ENCODE assay signal across 11 cellular contexts in the genomic region with DNA sequence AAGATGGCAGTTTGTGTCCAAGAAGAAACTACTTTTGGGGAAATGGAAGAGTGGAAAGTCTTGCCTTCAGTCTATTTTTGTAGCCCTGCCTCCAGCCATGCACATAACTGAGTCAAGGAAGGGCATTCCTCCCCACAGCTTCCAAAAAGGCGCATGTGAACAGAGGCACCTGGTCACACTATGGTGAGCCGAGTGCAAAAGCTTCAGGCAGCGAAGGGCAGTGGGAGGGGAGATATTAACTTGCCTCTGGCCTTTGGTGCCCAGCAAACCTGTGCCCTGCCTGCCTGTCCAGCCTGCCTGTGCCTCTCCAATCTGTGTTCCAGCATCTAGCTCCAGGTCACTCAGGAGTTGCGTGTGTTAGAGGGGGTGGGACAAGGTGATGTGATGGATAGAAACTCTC.
"Had no signal": no experiment of that assay in that cellular context is flagged by ENCODE, and none has a peak within 500 bp of the region (broad histone marks: within the 10 kb centered on the region; RNA-seq: fewer than 3 reads in every experiment).

No MANE protein-coding gene starts in this region.

- H3K4me3 ChIP-seq: ascending aorta, esophagus muscularis mucosa had no signal

- H3K9me3 ChIP-seq: ascending aorta, esophagus muscularis mucosa had no signal

- H3K36me3 ChIP-seq: ascending aorta, esophagus muscularis mucosa had no signal

- H3K4me3 Mint-ChIP-seq: activated CD8-positive, alpha-beta memory T cell treated with anti-CD3 and anti-CD28 coated beads, Interleukin-2, amount 10 ng/mL, durations not matched to agents 7 days and 5 days; activated T-cell treated with anti-CD3 and anti-CD28 coated beads, Interleukin-2, amount 50 U/mL, for 4 hours had no signal

- H3K27me3 ChIP-seq: ascending aorta had no signal

- H3K4me1 ChIP-seq: ascending aorta had no signal

- DNase-seq: activated CD4-positive, alpha-beta T cell treated with anti-CD3 and anti-CD28 coated beads for 48 hours; activated CD8-positive, alpha-beta memory T cell treated with anti-CD3 and anti-CD28 coated beads, Interleukin-2, amount 10 ng/mL, durations not matched to agents 7 days and 5 days; activated T-cell treated with anti-CD3 and anti-CD28 coated beads, Interleukin-2, amount 50 U/mL, for 4 hours; glutamatergic neuron; retina; stimulated activated CD4-positive, alpha-beta T cell treated with anti-CD3 and anti-CD28 coated beads, Interleukin-15, amount 100 ng/mL, for 24 hours; stimulated activated CD4-positive, alpha-beta T cell treated with anti-CD3 and anti-CD28 coated beads, Interleukin-4, amount 100 ng/mL, for 24 hours had no signal

- H3K27me3 Mint-ChIP-seq: activated CD8-positive, alpha-beta memory T cell treated with anti-CD3 and anti-CD28 coated beads, Interleukin-2, amount 10 ng/mL, durations not matched to agents 7 days and 5 days had no signal

- H3K27ac ChIP-seq: ascending aorta, VCaP had no signal

- ATAC-seq: activated CD8-positive, alpha-beta memory T cell treated with anti-CD3 and anti-CD28 coated beads, Interleukin-2, amount 10 ng/mL, durations not matched to agents 7 days and 5 days; activated T-cell treated with anti-CD3 and anti-CD28 coated beads, Interleukin-2, amount 50 U/mL, for 4 hours; left lobe of liver had no signal
